ENCODE assay signal across 8 cellular contexts in the genomic region with DNA sequence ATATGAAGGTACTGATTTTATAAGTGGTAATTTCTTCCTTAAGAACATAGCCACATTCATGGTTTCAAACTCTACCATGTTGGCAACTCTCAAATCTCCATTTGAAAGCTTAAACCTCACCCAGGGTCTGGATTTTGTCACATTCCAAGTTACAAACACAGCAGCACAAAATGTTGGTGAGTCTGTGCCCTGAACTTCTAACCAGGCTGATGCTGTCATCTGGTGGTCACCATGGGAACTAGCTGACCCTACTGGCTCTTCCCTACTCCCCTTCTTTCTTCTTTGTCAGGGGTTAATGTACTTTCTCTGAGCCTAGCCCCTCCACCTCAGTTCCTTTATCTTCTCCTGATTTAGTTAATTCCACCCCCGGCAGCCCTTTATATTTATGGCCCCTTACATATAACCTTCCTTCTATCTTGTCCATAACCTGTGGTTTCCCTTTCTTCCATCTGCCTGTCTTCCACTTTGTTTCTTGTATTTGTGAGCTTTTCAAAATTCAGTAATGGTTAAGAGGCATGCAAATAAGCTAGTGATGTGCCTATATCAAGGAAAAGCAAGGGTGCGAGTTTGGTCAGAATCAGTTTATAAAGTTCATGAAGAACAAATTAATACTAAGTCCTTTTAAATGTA. TPM values are rescaled to one million over a fixed set of nuclear protein-coding genes. Genes with fewer than 3 reads are reported as not detected.
DNase-seq lines count a peak whose midpoint lies in the region; ATAC-seq and TF ChIP-seq lines count a peak whose summit lies in the region.

No MANE protein-coding gene starts in this region.

- H2AFZ ChIP-seq in OCI-LY3 (ENCODE audit: low read depth, low read length) (no peak overlapping the region), osteoblast (ENCODE audit: low read length) (no peak overlapping the region)

- no peaks in the 10 kb centered on the region for H3K9me3 Mint-ChIP-seq in HFFc6

- H3K27ac ChIP-seq in OCI-LY3 (ENCODE audit: low read length) = no peak overlapping the region
- no peak overlapping the region for H3K27ac ChIP-seq in osteoblast (ENCODE audit: low read depth, low read length)

- peaks cover 32% of the 10 kb centered on the region for H3K36me3 Mint-ChIP-seq in HFFc6 (ENCODE audit: low read depth)

- H3K4me1 ChIP-seq in OCI-LY3 (ENCODE audit: low read length) = peaks cover 34% of the 10 kb centered on the region
- no peaks in the 10 kb centered on the region for H3K4me1 ChIP-seq in osteoblast (ENCODE audit: insufficient read depth, low read length)

- H3K27me3 Mint-ChIP-seq in HFFc6 (ENCODE audit: insufficient read depth) = no peaks in the 10 kb centered on the region

- H3K9me3 ChIP-seq in OCI-LY3 (ENCODE audit: insufficient read depth, low read length) = no peaks in the 10 kb centered on the region
- H3K9me3 ChIP-seq in osteoblast (ENCODE audit: low read depth, low read length) = no peaks in the 10 kb centered on the region

- peak; percentile 91 for TF ChIP-seq CTCF in HFFc6 (IDR thresholded peaks at IDR 0.05)
- peak; percentile 92 for TF ChIP-seq CTCF in OCI-LY3 (IDR thresholded peaks at IDR 0.05; ENCODE audit: low read depth, low read length)
- TF ChIP-seq CTCF in osteoblast (IDR thresholded peaks at IDR 0.05; ENCODE audit: extremely low read depth, low read depth, low read length) = peak; percentile 89

- ATAC-seq in HG03378 (IDR thresholded peaks at IDR 0.05; ENCODE audit: unreplicated experiment) = no peak

- H3K9ac ChIP-seq in OCI-LY3 (ENCODE audit: low read length) = no peak overlapping the region

- H3K36me3 ChIP-seq in OCI-LY3 (replicated peaks; ENCODE audit: low read depth, low read length) (peaks cover 46% of the 10 kb centered on the region), osteoblast (ENCODE audit: insufficient read depth, low read length) (peaks cover 46% of the 10 kb centered on the region)

- H3K79me2 ChIP-seq in OCI-LY3 (ENCODE audit: low read length) = no peaks in the 10 kb centered on the region
- H3K79me2 ChIP-seq in osteoblast (ENCODE audit: insufficient read depth, low read length) = no peaks in the 10 kb centered on the region

- H3K4me1 Mint-ChIP-seq in HFFc6 (ENCODE audit: low read depth) = peaks cover 14% of the 10 kb centered on the region

- no peak overlapping the region for H3K4me2 ChIP-seq in OCI-LY3 (ENCODE audit: low read length)
- no peak overlapping the region for H3K4me2 ChIP-seq in osteoblast (ENCODE audit: insufficient read depth, low read length)

- H3K4me3 ChIP-seq in OCI-LY3 (ENCODE audit: low read length) = no peak overlapping the region
- H3K4me3 ChIP-seq in osteoblast (ENCODE audit: insufficient read depth, low read length) = no peak overlapping the region

- H4K20me1 ChIP-seq in OCI-LY3 (ENCODE audit: insufficient read depth, low read length) (no peaks in the 10 kb centered on the region), osteoblast (ENCODE audit: insufficient read depth, low read length) (peaks cover 9% of the 10 kb centered on the region)

- DNase-seq in NCI-H1417 (lab: John Stamatoyannopoulos, UW) = peak in 2 of 3 experiments; percentile 20 to 68
- no peak for DNase-seq in NCI-H1417 treated with DMSO at 0.1 percent for 48 hours (lab: John Stamatoyannopoulos, UW)
- peak; percentile 42 for DNase-seq in HFFc6
- peak; percentile 32 for DNase-seq in activated gamma-delta T cell treated with anti-CD3 and anti-CD28 coated beads, Interleukin-2, amount 50 U/mL, for 16 hours (ENCODE audit: low read depth)
- DNase-seq in germinal center (ENCODE audit: low spot score) = peak; percentile 42
- peak; percentile 49 for DNase-seq in osteoblast (ENCODE audit: insufficient read length, low spot score, missing footprints)

- H3K4me3 Mint-ChIP-seq in HFFc6 = no peak overlapping the region

- peak overlapping the region; percentile 22; the same call in 1 of the 2 replicates for H3K27ac Mint-ChIP-seq in HFFc6

- H3K27me3 ChIP-seq in OCI-LY3 (ENCODE audit: low read depth, low read length) = no peaks in the 10 kb centered on the region
- H3K27me3 ChIP-seq in osteoblast (ENCODE audit: insufficient read depth, low read length) = no peaks in the 10 kb centered on the region

RNA-seq across cellular contexts. Expression of a gene that starts 35.9 kb away (rescaled TPM):
- 10 to 100 TPM; 28.8 to 39.1 (median 32.7) TPM for total RNA-seq in HFFc6 (2021; fragmentation: NEBNext Ultra II Directional; extraction: Animal tissue kit (Norgen Biotek cat#: 25700))
- 114 and 122 TPM in 2 replicates for total RNA-seq in osteoblast
